In genomic region chr13:99033814-99034213, GRCh38 we compare ENCODE assay signal across 8 cellular contexts.
DNase-seq lines count a peak whose midpoint lies in the region; ATAC-seq and TF ChIP-seq lines count a peak whose summit lies in the region.

No MANE protein-coding gene starts in this region.

- H3K27me3 ChIP-seq in brain microvascular endothelial cell (replicated peaks): no peaks in the 10 kb centered on the region

- no peak overlapping the region for H3K4me3 ChIP-seq in brain microvascular endothelial cell (ENCODE audit: low read depth, low read length)

- in situ Hi-C loops in brain microvascular endothelial cell (cut with HindIII; ENCODE audit: low pct_ligation_motif_present, low sequenced_read_pairs): no loop called here

- H3K27ac ChIP-seq in brain microvascular endothelial cell: no peak overlapping the region

- H3K36me3 ChIP-seq in brain microvascular endothelial cell (replicated peaks): no peaks in the 10 kb centered on the region

- no peak for ATAC-seq in GM18502 (IDR thresholded peaks at IDR 0.05; ENCODE audit: poor library complexity, unreplicated experiment)

- DNase-seq in DMS53 (lab: John Stamatoyannopoulos, UW) (peak; percentile 28), DMS53 treated with DMSO at 0.1 percent for 48 hours (lab: John Stamatoyannopoulos, UW; ENCODE audit: unreplicated experiment) (no peak), NCI-H2081 treated with DMSO at 0.1 percent for 48 hours (lab: John Stamatoyannopoulos, UW) (peak; percentile 7), brain microvascular endothelial cell (no peak), kidney glomerular epithelial cell (lab: John Stamatoyannopoulos, UW) (peak; percentile 32)
- DNase-seq in activated CD8-positive, alpha-beta memory T cell treated with anti-CD3 and anti-CD28 coated beads, Interleukin-2, amount 50 U/mL, for 4 hours: no peak
- no peak for DNase-seq in stimulated activated CD4-positive, alpha-beta T cell treated with anti-CD3 and anti-CD28 coated beads, Interleukin-12 subunit alpha, Interleukin-12 subunit beta, amount 100 ng/mL, for 4 hours

- TF ChIP-seq CTCF in brain microvascular endothelial cell (IDR thresholded peaks at IDR 0.05; ENCODE audit: low read depth, low read length, missing control alignments): peak; percentile 51

Comparison
In these comparisons a context has a peak if more than half of its experiments do, and no peak if none do; other contexts are left out.
1. DNase-seq: peak in DMS53 (single experiment), NCI-H2081 treated with DMSO at 0.1 percent for 48 hours (single experiment) and kidney glomerular epithelial cell (single experiment); none in DMS53 treated with DMSO at 0.1 percent for 48 hours (single experiment), brain microvascular endothelial cell (single experiment), activated CD8-positive, alpha-beta memory T cell treated with anti-CD3 and anti-CD28 coated beads, Interleukin-2, amount 50 U/mL, for 4 hours (single experiment) and stimulated activated CD4-positive, alpha-beta T cell treated with anti-CD3 and anti-CD28 coated beads, Interleukin-12 subunit alpha, Interleukin-12 subunit beta, amount 100 ng/mL, for 4 hours (single experiment).